Comparison of ENCODE assay signal across 23 cellular contexts in genomic region chr13:66578305-66578704, GRCh38.
DNase-seq lines count a peak whose midpoint lies in the region; ATAC-seq, FAIRE-seq and TF ChIP-seq lines count a peak whose summit lies in the region.
"Had no signal": no experiment of that assay in that cellular context is flagged by ENCODE, and none has a peak within 500 bp of the region (broad histone marks: within the 10 kb centered on the region; RNA-seq: fewer than 3 reads in every experiment).

No MANE protein-coding gene starts in this region.

- H3K27me3 ChIP-seq in SK-N-SH (ENCODE audit: insufficient read depth) = no peaks in the 10 kb centered on the region
- H3K27me3 ChIP-seq in PC-9 (ENCODE audit: insufficient read depth, low read depth) = no peaks in the 10 kb centered on the region
- no peaks in the 10 kb centered on the region for H3K27me3 ChIP-seq in bronchial epithelial cell (ENCODE audit: control insufficient read depth, insufficient read depth, low read length)
- no peaks in the 10 kb centered on the region for H3K27me3 ChIP-seq in mesendoderm (ENCODE audit: insufficient read depth, low read length, poor library complexity)

- H3F3A ChIP-seq in SK-N-SH (replicated peaks; ENCODE audit: insufficient read depth) = no peaks in the 10 kb centered on the region
- H3F3A ChIP-seq in PC-9 (ENCODE audit: insufficient read depth, low read depth) = no peaks in the 10 kb centered on the region

- no peak overlapping the region for H3K4me3 ChIP-seq in SK-N-SH (ENCODE audit: low read depth in 2 of 2, low read length in 1 of 2)
- H3K4me3 ChIP-seq in PC-9 = no peak overlapping the region
- H3K4me3 ChIP-seq in bronchial epithelial cell (ENCODE audit: low read depth, low read length) = no peak overlapping the region
- no peak overlapping the region for H3K4me3 ChIP-seq in mesendoderm (ENCODE audit: low read length)

- H3K4me1 ChIP-seq in SK-N-SH (ENCODE audit: control insufficient read depth in 1 of 2, insufficient read depth in 2 of 2, low read depth in 1 of 2, low read length in 1 of 2) = no peaks in the 10 kb centered on the region
- H3K4me1 ChIP-seq in PC-9 (replicated peaks; ENCODE audit: insufficient read depth) = no peaks in the 10 kb centered on the region
- no peaks in the 10 kb centered on the region for H3K4me1 ChIP-seq in mesendoderm (ENCODE audit: control insufficient read depth, low read depth, low read length)

- H2BK120ac ChIP-seq in mesendoderm (ENCODE audit: low read depth, low read length) = no peak overlapping the region

- no peak for DNase-seq in SK-N-SH
- no peak for DNase-seq in PC-9
- peak; percentile 66 for DNase-seq in bronchial epithelial cell (ENCODE audit: low read depth)
- DNase-seq in NCI-H2171 treated with DMSO at 0.1 percent for 48 hours (lab: John Stamatoyannopoulos, UW) = no peak
- DNase-seq in endothelial cell (ENCODE audit: low spot score) = no peak
- no peak for DNase-seq in mesendoderm
- DNase-seq: C1 segment of cervical spinal cord; CD8-positive, alpha-beta T cell; GDM1; GOT3; HCEC 1CT; KG1; NCI-H1105; NCI-H146; NCI-H2029 treated with DMSO at 0.1 percent for 48 hours; NCI-H2171; NCI-H526; SIG-M5; T-helper 1 cell had no signal

- no peak overlapping the region for H2BK5ac ChIP-seq in mesendoderm (ENCODE audit: low read length)

- H3K4ac ChIP-seq in mesendoderm (ENCODE audit: low read depth, low read length) = no peak overlapping the region

- no TSS peak for BruUV-seq in PC-9 (replicated peaks; lab: Mats Ljungman, UMichigan)

- H3K4me2 ChIP-seq in SK-N-SH = no peak overlapping the region
- no peak overlapping the region for H3K4me2 ChIP-seq in PC-9
- H3K4me2 ChIP-seq in mesendoderm (ENCODE audit: low read length) = no peak overlapping the region

- CTCF ChIA-PET in SK-N-SH (lab: Yijun Ruan, JAX) = interaction anchor here (0.6 kb wide), 1 partner anchor 112 kb away, joined by 3 read pairs; no protein-coding TSS in a partner anchor
- CTCF ChIA-PET in PC-9 (lab: Charles Lee) = no interaction called here

- no peak for FAIRE-seq in bronchial epithelial cell (lab: Jason Lieb, UNC)

- H3K9ac ChIP-seq in SK-N-SH = no peak overlapping the region
- no peak overlapping the region for H3K9ac ChIP-seq in mesendoderm (ENCODE audit: low read length)

- H4K5ac ChIP-seq in mesendoderm (ENCODE audit: low read length) = no peak overlapping the region

- TF ChIP-seq CTCF in SK-N-SH (IDR thresholded peaks at IDR 0.05) = no peak
- no peak for TF ChIP-seq CTCF in PC-9 (conservative IDR thresholded peaks at IDR 0.05)
- TF ChIP-seq CTCF in bronchial epithelial cell (IDR thresholded peaks at IDR 0.05; ENCODE audit: insufficient read depth, low read length, severe bottlenecking) = no peak
- TF ChIP-seq CTCF in endothelial cell (IDR thresholded peaks at IDR 0.05; ENCODE audit: unreplicated experiment) = no peak

- no peaks in the 10 kb centered on the region for H3K9me3 Mint-ChIP-seq in endothelial cell (ENCODE audit: unreplicated experiment)
- H3K9me3 Mint-ChIP-seq: CD8-positive, alpha-beta T cell had no signal

- H3K79me2 ChIP-seq in SK-N-SH (ENCODE audit: insufficient read depth) (no peaks in the 10 kb centered on the region), PC-9 (ENCODE audit: low read depth) (no peaks in the 10 kb centered on the region), mesendoderm (ENCODE audit: control insufficient read depth, insufficient read depth, low read length) (no peaks in the 10 kb centered on the region)

- H3K9me2 ChIP-seq in SK-N-SH (no peaks in the 10 kb centered on the region), PC-9 (ENCODE audit: insufficient read depth) (no peaks in the 10 kb centered on the region; the same call in 1 of the 2 replicates)

- no peak overlapping the region for H4K8ac ChIP-seq in mesendoderm (ENCODE audit: low read depth, low read length)

- H4K20me1 ChIP-seq in SK-N-SH (ENCODE audit: insufficient read depth) = no peaks in the 10 kb centered on the region
- no peaks in the 10 kb centered on the region for H4K20me1 ChIP-seq in PC-9 (ENCODE audit: insufficient read depth)

- H3K4me1 Mint-ChIP-seq in endothelial cell (ENCODE audit: unreplicated experiment) = no peaks in the 10 kb centered on the region

- ATAC-seq in SK-N-SH treated with all-trans-retinoic acid at 6 μM for 48 hours = no peak
- ATAC-seq in GM21367 (IDR thresholded peaks at IDR 0.05; ENCODE audit: unreplicated experiment) = no peak
- ATAC-seq: CD8-positive, alpha-beta T cell had no signal

- no peak overlapping the region for H3K56ac ChIP-seq in mesendoderm (ENCODE audit: low read length)

- intact Hi-C loops in PC-9 (cut with micrococcal nuclease; ENCODE audit: unreplicated experiment) = no loop called here

- H3K36me3 ChIP-seq in SK-N-SH (replicated peaks in 1 of 2; ENCODE audit: control insufficient read depth in 1 of 2, insufficient read depth in 2 of 2, low read length in 1 of 2) (no peaks in the 10 kb centered on the region), PC-9 (ENCODE audit: low read depth) (no peaks in the 10 kb centered on the region), bronchial epithelial cell (ENCODE audit: control insufficient read depth, insufficient read depth, low read length) (no peaks in the 10 kb centered on the region), mesendoderm (ENCODE audit: control insufficient read depth, insufficient read depth, low read length) (no peaks in the 10 kb centered on the region)

- H3K27ac ChIP-seq in SK-N-SH (ENCODE audit: low read depth in 2 of 2, low read length in 1 of 2) = no peak overlapping the region
- H3K27ac ChIP-seq in PC-9 = no peak overlapping the region
- no peak overlapping the region for H3K27ac ChIP-seq in mesendoderm (ENCODE audit: low read depth, low read length)
- H3K27ac ChIP-seq: 22Rv1, RWPE1 had no signal

- no peaks in the 10 kb centered on the region for H3K79me1 ChIP-seq in mesendoderm (ENCODE audit: low read length)

- H2AFZ ChIP-seq in SK-N-SH (ENCODE audit: low read depth) = 0 out of 2 replicates have a peak overlapping the region, but pooled peaks have one; percentile 8
- 0 out of 2 replicates have a peak overlapping the region, but pooled peaks have one; percentile 52 for H2AFZ ChIP-seq in PC-9

- H3K4me3 Mint-ChIP-seq in endothelial cell (ENCODE audit: unreplicated experiment) = no peak overlapping the region
- H3K4me3 Mint-ChIP-seq: CD8-positive, alpha-beta T cell had no signal

- POLR2A ChIA-PET in SK-N-SH (lab: Yijun Ruan, JAX) = no interaction called here
- POLR2A ChIA-PET in PC-9 (lab: Charles Lee; ENCODE audit: unreplicated experiment) = no interaction called here

- H2AK5ac ChIP-seq in mesendoderm (ENCODE audit: low read length) = no peak overlapping the region

- WGBS in SK-N-SH (ENCODE audit: low lambda C conversion rate) = 88% methylated on average over 2 of the region's 2 CpGs
- WGBS in mesendoderm (ENCODE audit: extremely low coverage, insufficient coverage, low lambda C conversion rate) = no CpG with 5 or more reads among the region's 2 CpGs

- no peak for TF ChIP-seq RAD21 in SK-N-SH (IDR thresholded peaks at IDR 0.05; ENCODE audit: low read length)

- H3K36me3 Mint-ChIP-seq in endothelial cell (ENCODE audit: low read depth, unreplicated experiment) = no peaks in the 10 kb centered on the region
- H3K36me3 Mint-ChIP-seq: CD8-positive, alpha-beta T cell had no signal

- no peaks in the 10 kb centered on the region for H3K27me3 Mint-ChIP-seq in endothelial cell (ENCODE audit: unreplicated experiment)

- H2BK15ac ChIP-seq in mesendoderm (replicated peaks; ENCODE audit: low read depth) = no peak overlapping the region

- no peak overlapping the region for H3K18ac ChIP-seq in mesendoderm (ENCODE audit: low read length)

- no peak overlapping the region for H3K23ac ChIP-seq in mesendoderm (ENCODE audit: low read length)

- H3K27ac Mint-ChIP-seq in endothelial cell (ENCODE audit: unreplicated experiment) = no peak overlapping the region
- H3K27ac Mint-ChIP-seq: CD8-positive, alpha-beta T cell had no signal

- H3K9me3 ChIP-seq in SK-N-SH (no peaks in the 10 kb centered on the region; the same call in 1 of the 2 replicates), PC-9 (ENCODE audit: insufficient read depth, low read depth) (no peaks in the 10 kb centered on the region)

- no peak for TF ChIP-seq EP300 in SK-N-SH (IDR thresholded peaks at IDR 0.05; ENCODE audit: borderline replicate concordance in 1 of 2, low read depth in 1 of 2, low read length in 1 of 2)

TF ChIP-seq in SK-N-SH, 30 proteins besides CTCF, POLR2A, EP300 and RAD21 (continues in another document):
- no peak for TF ChIP-seq RCOR1 (IDR thresholded peaks at IDR 0.05; ENCODE audit: low read length)
- TF ChIP-seq TEAD4 (IDR thresholded peaks at IDR 0.05; ENCODE audit: borderline replicate concordance, insufficient read depth) = no peak
- no peak for TF ChIP-seq POLR2AphosphoS5 (IDR thresholded peaks at IDR 0.05; ENCODE audit: low read depth, low read length)
- no peak for TF ChIP-seq GABPA (IDR thresholded peaks at IDR 0.05; ENCODE audit: low read depth)
- TF ChIP-seq, protein P1, sequence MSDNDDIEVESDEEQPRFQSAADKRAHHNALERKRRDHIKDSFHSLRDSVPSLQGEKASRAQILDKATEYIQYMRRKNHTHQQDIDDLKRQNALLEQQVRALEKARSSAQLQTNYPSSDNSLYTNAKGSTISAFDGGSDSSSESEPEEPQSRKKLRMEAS (IDR thresholded peaks at IDR 0.05; ENCODE audit: low read depth) = no peak
- no peak for TF ChIP-seq FOXM1 (IDR thresholded peaks at IDR 0.05; ENCODE audit: low read depth)
- no peak for TF ChIP-seq SIN3A (IDR thresholded peaks at IDR 0.05; ENCODE audit: borderline replicate concordance, low read depth, low read length)

TF ChIP-seq in SK-N-SH treated with all-trans-retinoic acid at 6 μM for 48 hours, 23 proteins besides CTCF, POLR2A, EP300 and RAD21 (continues in another document):
- TF ChIP-seq ZFP30 (CRISPR knock-in tag; IDR thresholded peaks at IDR 0.05) (no peak), CSDC2 (CRISPR knock-in tag; IDR thresholded peaks at IDR 0.05) (no peak)
